Comparison of ENCODE assay signal across 1 cellular context in genomic region chr9:72362680-72363139, GRCh38.
TF ChIP-seq lines count a peak whose summit lies in the region.

No MANE protein-coding gene starts in this region.

TF ChIP-seq in K562, 482 proteins besides CTCF, POLR2A, EP300 and RAD21 (continued from another document):
- TF ChIP-seq THAP7 (CRISPR knock-in tag; IDR thresholded peaks at IDR 0.05) (no peak), POLR3A (IDR thresholded peaks at IDR 0.05; ENCODE audit: borderline replicate concordance, extremely low read depth, insufficient read depth, insufficient read length) (no peak), RBM25 (IDR thresholded peaks at IDR 0.05; ENCODE audit: low read depth, low read length, severe bottlenecking) (no peak), POLR2H (tag; IDR thresholded peaks at IDR 0.05; ENCODE audit: low read depth) (no peak), CBFA2T3 (IDR thresholded peaks at IDR 0.05) (no peak), NFIC (IDR thresholded peaks at IDR 0.05) (no peak), ZKSCAN1 (IDR thresholded peaks at IDR 0.05; ENCODE audit: low read depth, low read length) (no peak), RCOR1 (IDR thresholded peaks at IDR 0.05; ENCODE audit: borderline replicate concordance in 1 of 2, low read depth in 2 of 2, low read length in 2 of 2) (no peak)
